In genomic region chr2:94767336-94767735, GRCh38 we compare ENCODE assay signal across 21 cellular contexts.
DNase-seq lines count a peak whose midpoint lies in the region; FAIRE-seq and TF ChIP-seq lines count a peak whose summit lies in the region.
"Had no signal": no experiment of that assay in that cellular context is flagged by ENCODE, and none has a peak within 500 bp of the region (broad histone marks: within the 10 kb centered on the region; RNA-seq: fewer than 3 reads in every experiment).

No MANE protein-coding gene starts in this region.

- no peak overlapping the region for H4K12ac ChIP-seq in trophoblast cell (ENCODE audit: low read depth, low read length)

- H4K91ac ChIP-seq in trophoblast cell (ENCODE audit: low read depth, low read length), result no peak overlapping the region

- no peak for TF ChIP-seq EP300 in sigmoid colon (IDR thresholded peaks at IDR 0.05)

- no peak overlapping the region for H2BK12ac ChIP-seq in trophoblast cell (ENCODE audit: low read length)

- H3K4me1 ChIP-seq in trophoblast cell (ENCODE audit: control insufficient read depth in 1 of 2, insufficient read depth in 2 of 2, low read length in 2 of 2), result no peaks in the 10 kb centered on the region
- H3K4me1 ChIP-seq in sigmoid colon, result no peaks in the 10 kb centered on the region
- H3K4me1 ChIP-seq: Caco-2 had no signal

- no peak for FAIRE-seq in frontal cortex (lab: Jason Lieb, UNC)
- FAIRE-seq: A204.1, D721Med, GM12878, GM12892, GM18507 had no signal

- no peak overlapping the region for H3K23ac ChIP-seq in trophoblast cell (ENCODE audit: low read length)

- peak overlapping the region; percentile 36 for H3K27ac ChIP-seq in caudate nucleus (ENCODE audit: low read depth, low read length)
- no peak overlapping the region for H3K27ac ChIP-seq in trophoblast cell (ENCODE audit: low read depth, low read length)
- no peak overlapping the region for H3K27ac ChIP-seq in sigmoid colon
- H3K27ac ChIP-seq: BLaER1 treated with 17β-estradiol and CSF1 and Interleukin-3, amounts not matched to agents 10 nM and 100 nM; C4-2B had no signal

- no peak for TF ChIP-seq POLR2A in sigmoid colon (IDR thresholded peaks at IDR 0.05)

- H3K79me2 ChIP-seq in trophoblast cell (ENCODE audit: control insufficient read depth, insufficient read depth, low read length, poor library complexity), result no peaks in the 10 kb centered on the region

- H3K36me3 ChIP-seq in trophoblast cell (ENCODE audit: control insufficient read depth in 1 of 2, insufficient read depth in 2 of 2, low read length in 2 of 2) (no peaks in the 10 kb centered on the region), sigmoid colon (no peaks in the 10 kb centered on the region)
- H3K36me3 ChIP-seq: BLaER1 treated with 17β-estradiol and CSF1 and Interleukin-3, amounts not matched to agents 10 nM and 100 nM had no signal

- no CpG with 5 or more reads among the region's 3 CpGs for WGBS in trophoblast cell (ENCODE audit: extremely low coverage, insufficient coverage, insufficient read length)
- 76 to 88% methylated on average over 3 of the region's 3 CpGs for WGBS in sigmoid colon, 2 donors

- peak in 6 of 61 donors; percentile 5 to 76 (median 26) for DNase-seq in caudate nucleus (lab: John Stamatoyannopoulos, UW)
- no peak for DNase-seq in trophoblast cell
- no peak for DNase-seq in frontal cortex (ENCODE audit: low spot score in 2 of 2)
- DNase-seq in sigmoid colon, result no peak
- no peak for DNase-seq in DMS79 treated with DMSO at 0.1 percent for 48 hours (lab: John Stamatoyannopoulos, UW)
- DNase-seq: 8988T; ACHN; Caco-2; Calu3; CD4-positive, alpha-beta T cell; CD8-positive, alpha-beta T cell; DND-41; EL; GDM1 had no signal

- H3K9me3 ChIP-seq in trophoblast cell (ENCODE audit: insufficient read depth, low read depth, low read length) (peaks cover 45% of the 10 kb centered on the region), sigmoid colon (no peaks in the 10 kb centered on the region)
- H3K9me3 ChIP-seq: BLaER1 treated with 17β-estradiol and CSF1 and Interleukin-3, amounts not matched to agents 10 nM and 100 nM; Caco-2 had no signal

- H4K8ac ChIP-seq in trophoblast cell (ENCODE audit: low read depth, low read length), result no peak overlapping the region

- no peak overlapping the region for H3K18ac ChIP-seq in trophoblast cell (ENCODE audit: low read length)

- no peak for TF ChIP-seq CTCF in sigmoid colon (IDR thresholded peaks at IDR 0.05)

- no peak overlapping the region for H2BK120ac ChIP-seq in trophoblast cell (ENCODE audit: insufficient read depth, low read length, poor library complexity)

- H3K9ac ChIP-seq in trophoblast cell (ENCODE audit: low read length), result peak overlapping the region; percentile 63
- H3K9ac ChIP-seq: BLaER1 treated with 17β-estradiol and CSF1 and Interleukin-3, amounts not matched to agents 10 nM and 100 nM had no signal

- H3K27me3 ChIP-seq in trophoblast cell (ENCODE audit: insufficient read depth, low read length) (no peaks in the 10 kb centered on the region), sigmoid colon (no peaks in the 10 kb centered on the region)
- H3K27me3 ChIP-seq: BLaER1 treated with 17β-estradiol and CSF1 and Interleukin-3, amounts not matched to agents 10 nM and 100 nM had no signal

- H2BK5ac ChIP-seq in trophoblast cell (ENCODE audit: low read depth, low read length, poor library complexity), result no peak overlapping the region

- H3K14ac ChIP-seq in trophoblast cell (ENCODE audit: low read length), result no peak overlapping the region

- H3K4me2 ChIP-seq in trophoblast cell (ENCODE audit: low read length), result no peak overlapping the region
- H3K4me2 ChIP-seq: BLaER1 treated with 17β-estradiol and CSF1 and Interleukin-3, amounts not matched to agents 10 nM and 100 nM had no signal

- H2AK5ac ChIP-seq in trophoblast cell (ENCODE audit: low read length), result no peak overlapping the region

- H3K4me3 ChIP-seq in trophoblast cell (ENCODE audit: low read depth, low read length), result no peak overlapping the region
- H3K4me3 ChIP-seq in sigmoid colon, result no peak overlapping the region
- H3K4me3 ChIP-seq: BLaER1 treated with 17β-estradiol and CSF1 and Interleukin-3, amounts not matched to agents 10 nM and 100 nM; GM12878 had no signal

- intact Hi-C loops in sigmoid colon (cut with DNase I), result no loop called here

- H2AFZ ChIP-seq in trophoblast cell (ENCODE audit: insufficient read depth, low read length, poor library complexity), result no peak overlapping the region

- no peak overlapping the region for H3K4ac ChIP-seq in trophoblast cell (ENCODE audit: low read depth, low read length)

- H3K79me1 ChIP-seq in trophoblast cell (ENCODE audit: low read length), result no peaks in the 10 kb centered on the region
